ENCODE assay signal across 1 cellular context in the genomic region with DNA sequence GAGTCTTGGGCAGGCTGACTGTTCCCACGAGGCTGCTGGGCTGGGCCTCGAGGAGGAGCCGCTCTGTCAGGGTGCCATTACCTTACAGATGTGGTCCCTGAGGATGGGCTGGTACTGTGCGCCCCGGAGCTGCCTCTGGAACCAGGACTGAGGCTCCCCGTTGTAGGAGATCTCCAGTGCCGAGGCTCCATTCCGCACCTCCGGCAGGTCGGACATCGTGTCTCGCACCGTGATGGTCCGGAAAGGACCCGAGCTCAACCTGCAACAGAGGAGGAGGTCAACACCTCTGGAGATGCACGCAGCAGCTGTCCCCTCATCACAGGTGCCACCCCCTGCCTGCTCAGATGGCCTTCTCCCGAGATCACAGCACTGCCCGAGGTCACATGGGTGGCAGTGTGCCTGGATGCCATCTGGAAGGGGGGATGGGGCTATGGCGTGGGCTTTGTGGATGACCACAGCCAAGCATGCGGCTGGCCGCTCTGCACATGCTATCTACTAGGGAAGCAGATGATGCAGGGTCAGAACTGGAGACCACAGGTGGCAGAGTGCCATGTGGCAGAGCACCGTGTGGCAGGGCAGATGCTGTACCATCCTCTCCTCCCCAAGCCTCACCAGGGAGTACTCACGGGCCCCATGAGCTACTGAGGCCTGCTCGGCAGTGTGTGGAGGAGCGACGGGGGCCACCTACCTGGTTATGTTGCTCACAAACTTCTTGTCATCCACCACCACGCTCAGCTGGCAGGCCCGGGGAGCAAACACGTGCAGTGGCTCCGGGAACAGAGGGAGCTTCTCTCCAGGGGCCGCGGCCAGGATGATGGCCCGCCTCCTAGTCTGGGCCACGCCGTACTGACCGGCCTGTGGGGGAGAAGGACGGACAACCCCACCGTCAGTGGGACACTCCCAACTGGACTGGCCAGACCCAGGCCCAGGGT.
TF ChIP-seq lines count a peak whose summit lies in the region.

No MANE protein-coding gene starts in this region.

TF ChIP-seq in K562, 482 proteins besides CTCF, POLR2A, EP300 and RAD21:
- TF ChIP-seq POLR2AphosphoS5 (IDR thresholded peaks at IDR 0.05; ENCODE audit: control insufficient read depth, insufficient read depth, low read depth, low read length) = 0 out of 2 replicates have a peak, but pooled peaks have one; percentile 18
- TF ChIP-seq THRAP3 (IDR thresholded peaks at IDR 0.05; ENCODE audit: borderline replicate concordance) = no peak
- TF ChIP-seq RBM22 (IDR thresholded peaks at IDR 0.05; ENCODE audit: low read depth, low read length, poor library complexity, severe bottlenecking) = peak; percentile 44
- peak; percentile 66 for TF ChIP-seq POLR2G (IDR thresholded peaks at IDR 0.05; ENCODE audit: low read depth, low read length)
- TF ChIP-seq CREM (IDR thresholded peaks at IDR 0.05; ENCODE audit: low read depth) = no peak
- TF ChIP-seq, protein P1, sequence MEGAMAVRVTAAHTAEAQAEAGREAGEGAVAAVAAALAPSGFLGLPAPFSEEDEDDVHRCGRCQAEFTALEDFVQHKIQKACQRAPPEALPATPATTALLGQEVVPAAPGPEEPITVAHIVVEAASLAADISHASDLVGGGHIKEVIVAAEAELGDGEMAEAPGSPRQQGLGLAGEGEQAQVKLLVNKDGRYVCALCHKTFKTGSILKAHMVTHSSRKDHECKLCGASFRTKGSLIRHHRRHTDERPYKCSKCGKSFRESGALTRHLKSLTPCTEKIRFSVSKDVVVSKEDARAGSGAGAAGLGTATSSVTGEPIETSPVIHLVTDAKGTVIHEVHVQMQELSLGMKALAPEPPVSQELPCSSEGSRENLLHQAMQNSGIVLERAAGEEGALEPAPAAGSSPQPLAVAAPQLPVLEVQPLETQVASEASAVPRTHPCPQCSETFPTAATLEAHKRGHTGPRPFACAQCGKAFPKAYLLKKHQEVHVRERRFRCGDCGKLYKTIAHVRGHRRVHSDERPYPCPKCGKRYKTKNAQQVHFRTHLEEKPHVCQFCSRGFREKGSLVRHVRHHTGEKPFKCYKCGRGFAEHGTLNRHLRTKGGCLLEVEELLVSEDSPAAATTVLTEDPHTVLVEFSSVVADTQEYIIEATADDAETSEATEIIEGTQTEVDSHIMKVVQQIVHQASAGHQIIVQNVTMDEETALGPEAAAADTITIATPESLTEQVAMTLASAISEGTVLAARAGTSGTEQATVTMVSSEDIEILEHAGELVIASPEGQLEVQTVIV (CRISPR knock-in tag; IDR thresholded peaks at IDR 0.05; ENCODE audit: borderline replicate concordance) = no peak
